1 cellular context compared by ENCODE assay signal in the genomic region with DNA sequence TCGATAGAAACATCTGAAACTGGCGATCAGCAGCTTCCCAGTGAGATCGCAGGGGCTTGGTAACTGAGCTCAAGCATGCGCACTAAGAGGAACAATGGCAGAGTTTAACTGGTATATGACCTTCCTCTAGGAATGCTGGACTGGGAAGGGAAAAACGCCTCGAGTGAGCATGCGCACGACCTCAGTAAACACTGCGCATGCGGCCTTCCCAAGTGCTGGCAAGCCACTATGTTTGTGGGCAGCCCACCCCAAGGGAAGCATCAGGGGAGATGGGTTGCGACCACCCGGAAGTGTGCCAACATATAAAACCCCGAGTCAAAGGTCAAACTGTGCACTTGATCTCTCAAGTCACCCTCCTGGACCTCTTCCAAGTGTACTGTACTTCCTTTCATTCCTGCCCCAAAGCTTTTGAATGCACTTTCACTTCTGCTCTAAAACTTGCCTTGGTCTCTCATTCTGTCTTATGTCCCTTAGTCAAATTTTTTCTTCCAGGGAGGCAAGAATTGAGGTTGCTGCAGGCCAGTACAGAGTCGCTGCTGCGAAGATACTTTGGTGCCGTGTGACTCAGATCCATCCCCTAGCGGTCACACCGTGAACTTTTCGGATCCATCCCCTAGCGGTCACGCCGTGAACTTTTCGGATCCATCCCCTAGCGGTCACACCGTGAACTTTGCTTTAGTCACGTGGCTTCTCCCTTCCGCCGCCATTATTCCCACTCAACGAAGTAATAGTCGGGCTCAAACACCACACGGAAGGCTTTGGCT.
TF ChIP-seq lines count a peak whose summit lies in the region.

No MANE protein-coding gene starts in this region.

TF ChIP-seq in K562, 482 proteins besides CTCF, POLR2A, EP300 and RAD21 (continued from another document and continues in another):
- no peak for TF ChIP-seq ZNF407 (IDR thresholded peaks at IDR 0.05; ENCODE audit: low read depth)
- TF ChIP-seq CHCHD3 (CRISPR knock-in tag; IDR thresholded peaks at IDR 0.05), result no peak
- TF ChIP-seq ZNF592 (IDR thresholded peaks at IDR 0.05), result peak; percentile 25; the same call in 1 of the 2 replicates
- no peak for TF ChIP-seq GATAD2B (IDR thresholded peaks at IDR 0.05; ENCODE audit: borderline replicate concordance)
- TF ChIP-seq TEAD1 (CRISPR knock-in tag; IDR thresholded peaks at IDR 0.05), result 0 out of 4 replicates have a peak, but pooled peaks of 1 of the 2 experiments have one; percentile 47
- no peak for TF ChIP-seq SRSF9 (IDR thresholded peaks at IDR 0.05; ENCODE audit: borderline replicate concordance, low read depth, low read length)
- no peak for TF ChIP-seq ZNF561 (CRISPR knock-in tag; conservative IDR thresholded peaks at IDR 0.05)
- TF ChIP-seq DPF2 (IDR thresholded peaks at IDR 0.05), result no peak
- no peak for TF ChIP-seq PRPF4 (IDR thresholded peaks at IDR 0.05; ENCODE audit: insufficient read depth, low read depth, low read length, poor library complexity, severe bottlenecking)
- TF ChIP-seq ZFX (CRISPR knock-in tag; IDR thresholded peaks at IDR 0.05), result no peak
- no peak for TF ChIP-seq LARP7 (IDR thresholded peaks at IDR 0.05)
- no peak for TF ChIP-seq ZFPM2 (CRISPR knock-in tag; IDR thresholded peaks at IDR 0.05)
- TF ChIP-seq PPARD (CRISPR knock-in tag; IDR thresholded peaks at IDR 0.05), result no peak
- no peak for TF ChIP-seq ARID2 (IDR thresholded peaks at IDR 0.05)
- TF ChIP-seq PHB (CRISPR knock-in tag; IDR thresholded peaks at IDR 0.05), result no peak
- TF ChIP-seq CREBBP (IDR thresholded peaks at IDR 0.05; ENCODE audit: low read depth, low read length), result no peak
- no peak for TF ChIP-seq GTF2A2 (tag; IDR thresholded peaks at IDR 0.05)
- TF ChIP-seq, protein P1, sequence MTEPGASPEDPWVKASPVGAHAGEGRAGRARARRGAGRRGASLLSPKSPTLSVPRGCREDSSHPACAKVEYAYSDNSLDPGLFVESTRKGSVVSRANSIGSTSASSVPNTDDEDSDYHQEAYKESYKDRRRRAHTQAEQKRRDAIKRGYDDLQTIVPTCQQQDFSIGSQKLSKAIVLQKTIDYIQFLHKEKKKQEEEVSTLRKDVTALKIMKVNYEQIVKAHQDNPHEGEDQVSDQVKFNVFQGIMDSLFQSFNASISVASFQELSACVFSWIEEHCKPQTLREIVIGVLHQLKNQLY (CRISPR knock-in tag; conservative IDR thresholded peaks at IDR 0.05), result no peak
- TF ChIP-seq ZNF444 (CRISPR knock-in tag; IDR thresholded peaks at IDR 0.05), result no peak
- TF ChIP-seq, protein P2, sequence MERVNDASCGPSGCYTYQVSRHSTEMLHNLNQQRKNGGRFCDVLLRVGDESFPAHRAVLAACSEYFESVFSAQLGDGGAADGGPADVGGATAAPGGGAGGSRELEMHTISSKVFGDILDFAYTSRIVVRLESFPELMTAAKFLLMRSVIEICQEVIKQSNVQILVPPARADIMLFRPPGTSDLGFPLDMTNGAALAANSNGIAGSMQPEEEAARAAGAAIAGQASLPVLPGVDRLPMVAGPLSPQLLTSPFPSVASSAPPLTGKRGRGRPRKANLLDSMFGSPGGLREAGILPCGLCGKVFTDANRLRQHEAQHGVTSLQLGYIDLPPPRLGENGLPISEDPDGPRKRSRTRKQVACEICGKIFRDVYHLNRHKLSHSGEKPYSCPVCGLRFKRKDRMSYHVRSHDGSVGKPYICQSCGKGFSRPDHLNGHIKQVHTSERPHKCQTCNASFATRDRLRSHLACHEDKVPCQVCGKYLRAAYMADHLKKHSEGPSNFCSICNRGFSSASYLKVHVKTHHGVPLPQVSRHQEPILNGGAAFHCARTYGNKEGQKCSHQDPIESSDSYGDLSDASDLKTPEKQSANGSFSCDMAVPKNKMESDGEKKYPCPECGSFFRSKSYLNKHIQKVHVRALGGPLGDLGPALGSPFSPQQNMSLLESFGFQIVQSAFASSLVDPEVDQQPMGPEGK (CRISPR knock-in tag; IDR thresholded peaks at IDR 0.05; ENCODE audit: borderline replicate concordance), result no peak
- TF ChIP-seq PBX2 (CRISPR knock-in tag; IDR thresholded peaks at IDR 0.05; ENCODE audit: low read depth), result no peak
- TF ChIP-seq PBX2 (tag; conservative IDR thresholded peaks at IDR 0.05; ENCODE audit: low read depth), result no peak
- TF ChIP-seq GABPA (tag; conservative IDR thresholded peaks at IDR 0.05; ENCODE audit: low read depth), result no peak
- no peak for TF ChIP-seq BCOR (IDR thresholded peaks at IDR 0.05)
- no peak for TF ChIP-seq SMAD2 (IDR thresholded peaks at IDR 0.05; ENCODE audit: low read depth, low read length)
- TF ChIP-seq DACH1 (IDR thresholded peaks at IDR 0.05; ENCODE audit: partially characterized antibody), result no peak
- no peak for TF ChIP-seq HDAC3 (IDR thresholded peaks at IDR 0.05; ENCODE audit: borderline replicate concordance, partially characterized antibody)
- no peak for TF ChIP-seq ZNF695 (CRISPR knock-in tag; IDR thresholded peaks at IDR 0.05)
- no peak for TF ChIP-seq IRF2 (CRISPR knock-in tag; IDR thresholded peaks at IDR 0.05)
- TF ChIP-seq SOX6 (IDR thresholded peaks at IDR 0.05), result no peak
- TF ChIP-seq, protein P3, sequence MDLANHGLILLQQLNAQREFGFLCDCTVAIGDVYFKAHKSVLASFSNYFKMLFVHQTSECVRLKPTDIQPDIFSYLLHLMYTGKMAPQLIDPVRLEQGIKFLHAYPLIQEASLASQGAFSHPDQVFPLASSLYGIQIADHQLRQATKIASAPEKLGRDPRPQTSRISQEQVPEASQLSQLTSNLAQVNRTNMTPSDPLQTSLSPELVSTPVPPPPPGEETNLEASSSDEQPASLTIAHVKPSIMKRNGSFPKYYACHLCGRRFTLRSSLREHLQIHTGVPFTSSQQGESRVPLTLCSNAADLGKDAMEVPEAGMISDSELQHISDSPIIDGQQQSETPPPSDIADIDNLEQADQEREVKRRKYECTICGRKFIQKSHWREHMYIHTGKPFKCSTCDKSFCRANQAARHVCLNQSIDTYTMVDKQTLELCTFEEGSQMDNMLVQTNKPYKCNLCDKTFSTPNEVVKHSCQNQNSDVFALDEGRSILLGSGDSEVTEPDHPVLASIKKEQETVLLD (IDR thresholded peaks at IDR 0.05), result peak; percentile 51; the same call in 1 of the 2 replicates
- TF ChIP-seq, protein P4, sequence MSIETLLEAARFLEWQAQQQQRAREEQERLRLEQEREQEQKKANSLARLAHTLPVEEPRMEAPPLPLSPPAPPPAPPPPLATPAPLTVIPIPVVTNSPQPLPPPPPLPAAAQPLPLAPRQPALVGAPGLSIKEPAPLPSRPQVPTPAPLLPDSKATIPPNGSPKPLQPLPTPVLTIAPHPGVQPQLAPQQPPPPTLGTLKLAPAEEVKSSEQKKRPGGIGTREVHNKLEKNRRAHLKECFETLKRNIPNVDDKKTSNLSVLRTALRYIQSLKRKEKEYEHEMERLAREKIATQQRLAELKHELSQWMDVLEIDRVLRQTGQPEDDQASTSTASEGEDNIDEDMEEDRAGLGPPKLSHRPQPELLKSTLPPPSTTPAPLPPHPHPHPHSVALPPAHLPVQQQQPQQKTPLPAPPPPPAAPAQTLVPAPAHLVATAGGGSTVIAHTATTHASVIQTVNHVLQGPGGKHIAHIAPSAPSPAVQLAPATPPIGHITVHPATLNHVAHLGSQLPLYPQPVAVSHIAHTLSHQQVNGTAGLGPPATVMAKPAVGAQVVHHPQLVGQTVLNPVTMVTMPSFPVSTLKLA (conservative IDR thresholded peaks at IDR 0.05), result 0 out of 4 replicates have a peak, but pooled peaks of 1 of the 2 experiments have one; percentile 31
- no peak for TF ChIP-seq ZNF134 (CRISPR knock-in tag; conservative IDR thresholded peaks at IDR 0.05)
- no peak for TF ChIP-seq DNMT1 (IDR thresholded peaks at IDR 0.05)
- no peak for TF ChIP-seq NUFIP1 (IDR thresholded peaks at IDR 0.05; ENCODE audit: partially characterized antibody)
- TF ChIP-seq HNRNPH1 (optimal IDR thresholded peaks at IDR 0.05; ENCODE audit: low read depth, low read length), result no peak
- no peak for TF ChIP-seq ZNF507 (tag; conservative IDR thresholded peaks at IDR 0.05)
